ENCODE assay signal across 32 cellular contexts in genomic region chr12:132056320-132056719, GRCh38.
DNase-seq lines count a peak whose midpoint lies in the region; ATAC-seq, FAIRE-seq and TF ChIP-seq lines count a peak whose summit lies in the region.
"Had no signal": no experiment of that assay in that cellular context is flagged by ENCODE, and none has a peak within 500 bp of the region (broad histone marks: within the 10 kb centered on the region; RNA-seq: fewer than 3 reads in every experiment).

No MANE protein-coding gene starts in this region.

- ATAC-seq in GM19397 (IDR thresholded peaks at IDR 0.05; ENCODE audit: unreplicated experiment) (peak; percentile 53), GM12878 (peak; percentile 85), HG02623 (IDR thresholded peaks at IDR 0.05; ENCODE audit: unreplicated experiment) (no peak), GM18517 (IDR thresholded peaks at IDR 0.05; ENCODE audit: unreplicated experiment) (no peak)
- ATAC-seq: A549; activated T-cell treated with anti-CD3 and anti-CD28 coated beads, Interleukin-2, amount 50 U/mL, for 72 hours; mucosa of descending colon; natural killer cell treated with Interleukin-12 subunit alpha and Interleukin-12 subunit beta and Interleukin-15 and Interleukin-18, amount 100 ng/mL, for 72 hours; T-helper 17 cell had no signal

- H2BK5ac ChIP-seq in mesendoderm (ENCODE audit: low read length) = no peak overlapping the region

- POLR2A ChIA-PET in GM12878 (lab: Charles Lee) = no interaction called here

- no peak overlapping the region for H2BK120ac ChIP-seq in mesendoderm (ENCODE audit: low read depth, low read length)

- no peak overlapping the region for H4K8ac ChIP-seq in mesendoderm (ENCODE audit: low read depth, low read length)

- H3K4ac ChIP-seq in mesendoderm (ENCODE audit: low read depth, low read length) = no peak overlapping the region

- CTCF ChIA-PET in GM12878 (lab: Yijun Ruan, JAX) = interaction anchor here (1.2 kb wide), 1 partner anchor 11 kb away, joined by 3 read pairs; no protein-coding TSS in a partner anchor

- no peak for TF ChIP-seq POLR2A in GM12878 (IDR thresholded peaks at IDR 0.05; ENCODE audit: low read depth, low read length)

- no peak overlapping the region for H4K5ac ChIP-seq in mesendoderm (ENCODE audit: low read length)

- in situ Hi-C loops in GM12878 (cut with MboI) = no loop called here

- H3K4me2 ChIP-seq in BLaER1 (peak overlapping the region; percentile 75), GM12878 (ENCODE audit: control insufficient read depth, insufficient read depth) (peak overlapping the region; percentile 19; the same call in 1 of the 2 replicates), osteoblast (ENCODE audit: insufficient read depth, low read length) (no peak overlapping the region), mesendoderm (ENCODE audit: low read length) (no peak overlapping the region)
- H3K4me2 ChIP-seq: A549, hepatocyte, KMS-11, PC-9, SK-N-SH had no signal

- H3K79me2 ChIP-seq in GM12878 (ENCODE audit: control insufficient read depth, insufficient read depth, low read length) (no peaks in the 10 kb centered on the region), osteoblast (ENCODE audit: insufficient read depth, low read length) (no peaks in the 10 kb centered on the region), mesendoderm (ENCODE audit: control insufficient read depth, insufficient read depth, low read length) (no peaks in the 10 kb centered on the region)
- H3K79me2 ChIP-seq: hepatocyte had no signal

- H3K27ac ChIP-seq in BLaER1 (peak overlapping the region; percentile 33; the same call in 1 of the 2 replicates), GM12878 (ENCODE audit: control insufficient read depth, insufficient read depth) (peak overlapping the region; percentile 14; the same call in 1 of the 2 replicates), osteoblast (ENCODE audit: low read depth, low read length) (no peak overlapping the region), mesendoderm (ENCODE audit: low read depth, low read length) (no peak overlapping the region)
- H3K27ac ChIP-seq: A549, dorsolateral prefrontal cortex, hepatocyte, KMS-11, PC-9 had no signal

- peaks cover 100% of the 10 kb centered on the region for H3K4me1 ChIP-seq in BLaER1
- peaks cover 17% of the 10 kb centered on the region for H3K4me1 ChIP-seq in GM12878 (ENCODE audit: control insufficient read depth, insufficient read depth, low read length)
- no peaks in the 10 kb centered on the region for H3K4me1 ChIP-seq in osteoblast (ENCODE audit: insufficient read depth, low read length)
- H3K4me1 ChIP-seq in mesendoderm (ENCODE audit: control insufficient read depth, low read depth, low read length) = no peaks in the 10 kb centered on the region
- H3K4me1 ChIP-seq: A549 had no signal

- H3K9ac ChIP-seq in BLaER1 (no peak overlapping the region), GM12878 (ENCODE audit: control insufficient read depth, insufficient read depth, low read length) (no peak overlapping the region), mesendoderm (ENCODE audit: low read length) (no peak overlapping the region)
- H3K9ac ChIP-seq: KMS-11, SK-N-SH had no signal

- TF ChIP-seq CTCF in GM12878 (IDR thresholded peaks at IDR 0.05 in 2 of 3, conservative IDR thresholded peaks at IDR 0.05 in 1 of 3; ENCODE audit: control insufficient read depth in 2 of 3, extremely low read depth in 1 of 3, insufficient read depth in 1 of 3, low read depth in 3 of 3, low read length in 3 of 3) = no peak
- TF ChIP-seq CTCF in osteoblast (IDR thresholded peaks at IDR 0.05; ENCODE audit: extremely low read depth, low read depth, low read length) = no peak

- peaks cover 51% of the 10 kb centered on the region for H3K36me3 ChIP-seq in BLaER1
- peaks cover 22 to 27% of the 10 kb centered on the region in 2 experiments for H3K36me3 ChIP-seq in GM12878 (ENCODE audit: control insufficient read depth in 2 of 2, insufficient read depth in 2 of 2, low read length in 1 of 2)
- H3K36me3 ChIP-seq in osteoblast (ENCODE audit: insufficient read depth, low read length) = peaks cover 57% of the 10 kb centered on the region
- peaks cover 7% of the 10 kb centered on the region for H3K36me3 ChIP-seq in mesendoderm (ENCODE audit: control insufficient read depth, insufficient read depth, low read length)

- H3K56ac ChIP-seq in mesendoderm (ENCODE audit: low read length) = no peak overlapping the region

- H4K20me1 ChIP-seq in BLaER1 = peaks cover 63% of the 10 kb centered on the region
- no peaks in the 10 kb centered on the region for H4K20me1 ChIP-seq in GM12878 (ENCODE audit: control insufficient read depth, insufficient read depth)
- H4K20me1 ChIP-seq in osteoblast (ENCODE audit: insufficient read depth, low read length) = peaks cover 13% of the 10 kb centered on the region

- H3K27me3 ChIP-seq in BLaER1 (no peaks in the 10 kb centered on the region), GM12878 (replicated peaks in 1 of 2; ENCODE audit: control insufficient read depth in 2 of 2, insufficient read depth in 2 of 2, low read length in 1 of 2) (no peaks in the 10 kb centered on the region), osteoblast (ENCODE audit: insufficient read depth, low read length) (no peaks in the 10 kb centered on the region), mesendoderm (ENCODE audit: insufficient read depth, low read length, poor library complexity) (no peaks in the 10 kb centered on the region)
- H3K27me3 ChIP-seq: dorsolateral prefrontal cortex, hepatocyte had no signal

- H3K18ac ChIP-seq in mesendoderm (ENCODE audit: low read length) = no peak overlapping the region

- no peak for TF ChIP-seq EP300 in GM12878 (IDR thresholded peaks at IDR 0.05; ENCODE audit: borderline replicate concordance in 1 of 2, control insufficient read depth in 1 of 2, low read depth in 2 of 2, low read length in 2 of 2)

- H3K79me1 ChIP-seq in mesendoderm (ENCODE audit: low read length) = no peaks in the 10 kb centered on the region

- H2AFZ ChIP-seq in GM12878 (ENCODE audit: control insufficient read depth, low read depth, low read length) (no peak overlapping the region), osteoblast (ENCODE audit: low read length) (no peak overlapping the region)
- H2AFZ ChIP-seq: hepatocyte, PC-9 had no signal

- H3K9me3 ChIP-seq in BLaER1 = peaks cover 4% of the 10 kb centered on the region
- H3K9me3 ChIP-seq in GM12878 (replicated peaks; ENCODE audit: control insufficient read depth, insufficient read depth, low read length) = no peaks in the 10 kb centered on the region
- H3K9me3 ChIP-seq in osteoblast (ENCODE audit: low read depth, low read length) = no peaks in the 10 kb centered on the region
- H3K9me3 ChIP-seq: A549, mucosa of descending colon, SK-N-SH had no signal

- 5% methylated on average over 5 of the region's 5 CpGs for WGBS in GM12878 (ENCODE audit: insufficient coverage, insufficient replicate concordance, low lambda C conversion rate, missing lambda C conversion rate)
- WGBS in mesendoderm (ENCODE audit: extremely low coverage, insufficient coverage, low lambda C conversion rate) = no CpG with 5 or more reads among the region's 5 CpGs

- TF ChIP-seq RAD21 in GM12878 (IDR thresholded peaks at IDR 0.05; ENCODE audit: insufficient read depth, low read depth, low read length) = no peak

- no peak overlapping the region for H2BK15ac ChIP-seq in mesendoderm (replicated peaks; ENCODE audit: low read depth)

- SMC1A ChIA-PET in GM12878 (lab: Charles Lee; ENCODE audit: uncharacterized antibody, unreplicated experiment) = interaction anchor here (1.8 kb wide), 1 partner anchor 14 kb away, joined by 13 read pairs; no protein-coding TSS in a partner anchor

- peak; percentile 79 for FAIRE-seq in GM12878 (lab: Jason Lieb, UNC)
- FAIRE-seq: frontal cortex, H1 had no signal

- DNase-seq in GM12878 (ENCODE audit: low read depth, low spot score) (no peak), osteoblast (ENCODE audit: insufficient read length, low spot score, missing footprints) (peak; percentile 25), mesendoderm (no peak), germinal center (ENCODE audit: low spot score) (no peak)
- DNase-seq: activated CD4-positive, alpha-beta memory T cell treated with anti-CD3 and anti-CD28 coated beads for 36 hours; activated CD4-positive, alpha-beta T cell treated with anti-CD3 and anti-CD28 coated beads for 1 hour; activated naive CD4-positive, alpha-beta T cell treated with anti-CD3 and anti-CD28 coated beads for 36 hours; activated T-cell treated with anti-CD3 and anti-CD28 coated beads, Interleukin-2, amount 50 U/mL, for 72 hours; CD8-positive, alpha-beta memory T cell; DMS 273 treated with DMSO at 0.1 percent for 48 hours; dorsolateral prefrontal cortex; EL; MM.1S; mucosa of descending colon; NCI-H1417; NCI-H2029; NCI-H524 treated with DMSO at 0.1 percent for 48 hours; PC-9; SK-N-SH; stimulated activated naive CD4-positive, alpha-beta T cell; T-helper 17 cell had no signal

- H3K4me3 ChIP-seq in BLaER1 (peak overlapping the region; percentile 37), GM12878 (no peak overlapping the region), osteoblast (ENCODE audit: insufficient read depth, low read length) (no peak overlapping the region), mesendoderm (ENCODE audit: low read length) (no peak overlapping the region)
- H3K4me3 ChIP-seq: A549, dorsolateral prefrontal cortex, hepatocyte, lung, mucosa of descending colon, PC-9 had no signal

- RAD21 ChIA-PET in GM12878 (lab: Charles Lee; ENCODE audit: unreplicated experiment) = interaction anchor here (1.1 to 1.5 kb wide), 2 partner anchors 9 to 15 kb away, joined by 3 to 7 read pairs; no protein-coding TSS in a partner anchor

- no peak overlapping the region for H3K23ac ChIP-seq in mesendoderm (ENCODE audit: low read length)

- H2AK5ac ChIP-seq in mesendoderm (ENCODE audit: low read length) = no peak overlapping the region

- no TSS peak for BruUV-seq in GM12878 (replicated peaks; lab: Mats Ljungman, UMichigan)

- intact Hi-C loops in GM12878 (cut with micrococcal nuclease; ENCODE audit: unreplicated experiment) = no loop called here

TF ChIP-seq in GM12878, 131 proteins besides CTCF, POLR2A, EP300 and RAD21:
- TF ChIP-seq PAX5 (IDR thresholded peaks at IDR 0.05; ENCODE audit: borderline replicate concordance, low read depth, low read length) (peak; percentile 48; the same call in 1 of the 2 replicates), RUNX3 (IDR thresholded peaks at IDR 0.05; ENCODE audit: low read length) (peak; percentile 53), ZNF274 (IDR thresholded peaks at IDR 0.05; ENCODE audit: insufficient read depth, insufficient read length) (no peak)
TF ChIP-seq in GM12878: peak in this region for 2.

Comparison
In these comparisons a context has a peak if more than half of its experiments do, and no peak if none do; other contexts are left out.
1. H3K27ac ChIP-seq: peak in BLaER1 (single experiment) and GM12878 (single experiment); none in osteoblast (single experiment) and mesendoderm (single experiment).
2. H3K4me2 ChIP-seq: peak in BLaER1 (single experiment) and GM12878 (single experiment); none in osteoblast (single experiment) and mesendoderm (single experiment).
3. ATAC-seq: peak in GM19397 (single experiment) and GM12878 (single experiment); none in HG02623 (single experiment) and GM18517 (single experiment).